ENCODE assay signal across 8 cellular contexts in the genomic region with DNA sequence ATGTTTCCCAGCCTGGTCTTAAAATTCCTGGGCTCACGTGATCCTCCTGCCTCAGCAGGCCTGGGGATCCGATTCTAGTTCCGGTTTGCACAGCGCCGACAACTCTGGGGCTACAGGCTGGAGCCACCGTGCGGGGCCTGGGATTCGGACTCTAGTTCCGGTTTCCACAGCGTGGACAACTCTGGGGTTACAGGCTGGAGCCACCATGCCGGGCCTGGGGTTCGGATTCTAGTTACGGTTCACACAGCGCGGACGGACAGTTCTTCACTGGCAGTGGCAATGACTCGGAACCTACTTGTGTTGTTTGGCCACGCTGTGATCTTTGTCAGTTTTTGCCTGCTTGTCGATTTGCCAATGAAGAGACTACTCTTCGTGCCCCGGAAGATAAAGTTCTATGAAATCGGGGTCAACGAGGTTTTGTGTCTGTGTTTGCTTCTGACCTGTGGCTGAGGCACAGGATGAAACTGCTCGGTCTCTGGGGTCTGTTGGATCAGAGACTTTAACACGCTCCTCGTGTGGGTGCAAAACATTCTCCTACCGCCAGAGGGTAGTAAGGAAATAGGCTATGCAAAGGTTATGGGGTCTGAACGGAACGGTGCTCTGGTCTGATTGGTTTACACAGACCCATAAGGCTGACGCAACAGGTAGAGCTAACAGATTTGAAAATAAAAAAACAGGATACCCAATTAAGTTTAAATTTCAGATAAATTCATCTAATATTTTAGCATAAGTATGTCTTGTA. TPM values are rescaled to one million over a fixed set of nuclear protein-coding genes. Genes with fewer than 3 reads are reported as not detected.
DNase-seq lines count a peak whose midpoint lies in the region; ATAC-seq and TF ChIP-seq lines count a peak whose summit lies in the region.

No MANE protein-coding gene starts in this region.

- ATAC-seq in activated T-helper 17 cell treated with anti-CD3 and anti-CD28 coated beads, Interleukin-2, amount 50 U/mL, for 72 hours (replicated peaks), result peak; percentile 62

- DNase-seq in NCI-H1417 (lab: John Stamatoyannopoulos, UW), result peak; percentile 38 to 74 (median 64)
- DNase-seq in NCI-H1417 treated with DMSO at 0.1 percent for 48 hours (lab: John Stamatoyannopoulos, UW), result no peak
- peak; percentile 6 for DNase-seq in NCI-H146 treated with DMSO at 0.1 percent for 48 hours (lab: John Stamatoyannopoulos, UW; ENCODE audit: unreplicated experiment)
- peak; percentile 38 for DNase-seq in glutamatergic neuron
- peak in 6 of 10 donors; percentile 27 to 80 (median 60) for DNase-seq in posterior cingulate gyrus
- no peak for DNase-seq in SW 1271 (lab: John Stamatoyannopoulos, UW)
- DNase-seq in T-helper 2 cell treated with Interferon-gamma antibody and Interleukin-4, amounts not matched to agents 5 μg/mL and 100 μg/mL, for 36 hours (ENCODE audit: low spot score), result no peak

- intact Hi-C loops in posterior cingulate gyrus (cut with DNase I), result loop anchor here (5.0 kb wide), 1 partner anchor 36 kb away; a partner anchor contains a TSS

- H3K4me3 Mint-ChIP-seq in activated T-helper 17 cell treated with anti-CD3 and anti-CD28 coated beads, Interleukin-2, amount 50 U/mL, for 72 hours, result no peak overlapping the region
- H3K4me3 Mint-ChIP-seq in glutamatergic neuron (ENCODE audit: unreplicated experiment), result no peak overlapping the region
- no peak overlapping the region for H3K4me3 Mint-ChIP-seq in T-helper 2 cell treated with Interferon-gamma antibody and Interleukin-4, amounts not matched to agents 5 μg/mL and 100 μg/mL, for 36 hours

- TF ChIP-seq CTCF in glutamatergic neuron (IDR thresholded peaks at IDR 0.05; ENCODE audit: partially characterized antibody, unreplicated experiment), result peak; percentile 56

- H3K27ac Mint-ChIP-seq in activated T-helper 17 cell treated with anti-CD3 and anti-CD28 coated beads, Interleukin-2, amount 50 U/mL, for 72 hours, result no peak overlapping the region
- no peak overlapping the region for H3K27ac Mint-ChIP-seq in glutamatergic neuron (ENCODE audit: unreplicated experiment)
- no peak overlapping the region for H3K27ac Mint-ChIP-seq in T-helper 2 cell treated with Interferon-gamma antibody and Interleukin-4, amounts not matched to agents 5 μg/mL and 100 μg/mL, for 36 hours

- no peaks in the 10 kb centered on the region for H3K4me1 Mint-ChIP-seq in activated T-helper 17 cell treated with anti-CD3 and anti-CD28 coated beads, Interleukin-2, amount 50 U/mL, for 72 hours
- H3K4me1 Mint-ChIP-seq in glutamatergic neuron (ENCODE audit: low read depth, unreplicated experiment), result no peaks in the 10 kb centered on the region
- no peaks in the 10 kb centered on the region for H3K4me1 Mint-ChIP-seq in T-helper 2 cell treated with Interferon-gamma antibody and Interleukin-4, amounts not matched to agents 5 μg/mL and 100 μg/mL, for 36 hours (ENCODE audit: low read depth)

- H3K27me3 Mint-ChIP-seq in activated T-helper 17 cell treated with anti-CD3 and anti-CD28 coated beads, Interleukin-2, amount 50 U/mL, for 72 hours, result no peaks in the 10 kb centered on the region
- H3K27me3 Mint-ChIP-seq in glutamatergic neuron (ENCODE audit: unreplicated experiment), result peaks cover 7% of the 10 kb centered on the region
- no peaks in the 10 kb centered on the region for H3K27me3 Mint-ChIP-seq in T-helper 2 cell treated with Interferon-gamma antibody and Interleukin-4, amounts not matched to agents 5 μg/mL and 100 μg/mL, for 36 hours (ENCODE audit: low read depth)

- H3K36me3 Mint-ChIP-seq in activated T-helper 17 cell treated with anti-CD3 and anti-CD28 coated beads, Interleukin-2, amount 50 U/mL, for 72 hours (ENCODE audit: low read depth), result no peaks in the 10 kb centered on the region
- H3K36me3 Mint-ChIP-seq in glutamatergic neuron (ENCODE audit: unreplicated experiment), result peaks cover 7% of the 10 kb centered on the region
- peaks cover 3% of the 10 kb centered on the region for H3K36me3 Mint-ChIP-seq in T-helper 2 cell treated with Interferon-gamma antibody and Interleukin-4, amounts not matched to agents 5 μg/mL and 100 μg/mL, for 36 hours (ENCODE audit: low read depth)

- peaks cover 9% of the 10 kb centered on the region for H3K9me3 Mint-ChIP-seq in activated T-helper 17 cell treated with anti-CD3 and anti-CD28 coated beads, Interleukin-2, amount 50 U/mL, for 72 hours
- peaks cover 16% of the 10 kb centered on the region for H3K9me3 Mint-ChIP-seq in glutamatergic neuron (ENCODE audit: unreplicated experiment)
- H3K9me3 Mint-ChIP-seq in T-helper 2 cell treated with Interferon-gamma antibody and Interleukin-4, amounts not matched to agents 5 μg/mL and 100 μg/mL, for 36 hours, result peaks cover 46% of the 10 kb centered on the region

RNA-seq across cellular contexts. Expression of a gene that starts 12.1 kb away (rescaled TPM):
- total RNA-seq in activated T-helper 17 cell treated with anti-CD3 and anti-CD28 coated beads, Interleukin-2, amount 50 U/mL, for 72 hours, result not detected
- total RNA-seq in glutamatergic neuron (ENCODE audit: unreplicated experiment), result 7.7 TPM

RNA-seq across cellular contexts. Expression of a gene that starts 19.1 kb away (rescaled TPM):
- total RNA-seq in activated T-helper 17 cell treated with anti-CD3 and anti-CD28 coated beads, Interleukin-2, amount 50 U/mL, for 72 hours, result 1 to 10 TPM; 4.4 to 5.1 TPM
- total RNA-seq in glutamatergic neuron (ENCODE audit: unreplicated experiment), result 58.2 TPM

RNA-seq across cellular contexts. Expression of a gene that starts 37.4 kb away (rescaled TPM):
- under 1 TPM in 1 of 2 donors, not detected in 1; 0.34 TPM for total RNA-seq in activated T-helper 17 cell treated with anti-CD3 and anti-CD28 coated beads, Interleukin-2, amount 50 U/mL, for 72 hours
- total RNA-seq in glutamatergic neuron (ENCODE audit: unreplicated experiment), result 16.6 TPM

RNA-seq across cellular contexts. Expression of a gene that starts 47.4 kb away (rescaled TPM):
- under 1 TPM in 1 of 2 donors, not detected in 1; 0.29 TPM for total RNA-seq in activated T-helper 17 cell treated with anti-CD3 and anti-CD28 coated beads, Interleukin-2, amount 50 U/mL, for 72 hours
- 1.6 TPM for total RNA-seq in glutamatergic neuron (ENCODE audit: unreplicated experiment)

Comparison
In these comparisons a context has a peak if more than half of its experiments do, and no peak if none do; other contexts are left out.
1. DNase-seq: peak in NCI-H1417 (3 of 3), NCI-H146 treated with DMSO at 0.1 percent for 48 hours (single experiment), glutamatergic neuron (single experiment) and posterior cingulate gyrus (6 of 10); none in NCI-H1417 treated with DMSO at 0.1 percent for 48 hours (single experiment), SW 1271 (0 of 2) and T-helper 2 cell treated with Interferon-gamma antibody and Interleukin-4, amounts not matched to agents 5 μg/mL and 100 μg/mL, for 36 hours (single experiment).
2. RNA of a gene that starts 37.4 kb away (total RNA-seq): 16.6 TPM in glutamatergic neuron (single experiment); 0.34 TPM in activated T-helper 17 cell treated with anti-CD3 and anti-CD28 coated beads, Interleukin-2, amount 50 U/mL, for 72 hours; every median in the first group is over 10 times any median in the second.